In the genomic region with DNA sequence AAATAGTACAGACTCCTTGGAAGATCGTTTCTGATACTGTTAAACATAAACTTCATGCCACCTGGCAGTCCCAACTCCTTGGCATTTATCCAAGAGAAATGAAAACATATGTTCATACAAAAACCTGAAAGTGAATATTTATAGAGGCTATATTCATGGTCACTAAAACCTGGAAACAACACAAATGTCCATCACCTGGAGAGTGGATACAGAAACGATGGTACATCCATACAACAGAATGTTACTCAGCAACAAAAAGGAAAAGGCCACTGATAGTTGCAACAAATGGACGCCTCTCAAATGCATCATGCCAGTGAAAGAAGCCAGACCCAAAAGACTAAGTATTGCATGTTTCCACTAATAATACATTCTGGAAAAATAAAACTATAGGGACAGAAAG, we compare ENCODE assay signal across 17 cellular contexts. TPM values are rescaled to one million over a fixed set of nuclear protein-coding genes. Genes with fewer than 3 reads are reported as not detected.
DNase-seq lines count a peak whose midpoint lies in the region; ATAC-seq and TF ChIP-seq lines count a peak whose summit lies in the region.
"Had no signal": no experiment of that assay in that cellular context is flagged by ENCODE, and none has a peak within 500 bp of the region (broad histone marks: within the 10 kb centered on the region; RNA-seq: fewer than 3 reads in every experiment).

No MANE protein-coding gene starts in this region.

- H3K4me1 ChIP-seq in right atrium auricular region (peaks cover 0 to 36% of the 10 kb centered on the region in 2 donors), esophagus muscularis mucosa (peaks cover 0 to 11% (median 6%) of the 10 kb centered on the region in 4 donors)
- H3K4me1 ChIP-seq: BLaER1 had no signal

- H3K9me3 Mint-ChIP-seq in Calu3 (ENCODE audit: low read depth, unreplicated experiment): no peaks in the 10 kb centered on the region

- TF ChIP-seq POLR2A in esophagus muscularis mucosa (IDR thresholded peaks at IDR 0.05; ENCODE audit: low read depth): no peak

- TF ChIP-seq CTCF in right atrium auricular region (IDR thresholded peaks at IDR 0.05) (no peak), esophagus muscularis mucosa (IDR thresholded peaks at IDR 0.05) (no peak), Calu3 (IDR thresholded peaks at IDR 0.05; ENCODE audit: unreplicated experiment) (no peak)

- DNase-seq in NCI-H2171 treated with DMSO at 0.1 percent for 48 hours (lab: John Stamatoyannopoulos, UW) (peak; percentile 47), NCI-H2171 (lab: John Stamatoyannopoulos, UW) (no peak), right atrium auricular region (ENCODE audit: low spot score) (no peak), cardiac septum (ENCODE audit: low spot score) (no peak), esophagus muscularis mucosa (ENCODE audit: extremely low spot score) (peak; percentile 19), Calu3 (no peak)
- DNase-seq: 8988T; AML-193; Caco-2; CD8-positive, alpha-beta memory T cell; DMS79; H9 had no signal

- H3K4me3 ChIP-seq in right atrium auricular region: no peak overlapping the region
- no peak overlapping the region for H3K4me3 ChIP-seq in esophagus muscularis mucosa
- H3K4me3 ChIP-seq: BLaER1, GM12878, GM23338 had no signal

- ATAC-seq in GM19328 (IDR thresholded peaks at IDR 0.05; ENCODE audit: unreplicated experiment): no peak
- ATAC-seq: GM12878, GM23338, HepG2 had no signal

- no peaks in the 10 kb centered on the region for H3K36me3 Mint-ChIP-seq in Calu3 (ENCODE audit: insufficient read depth, unreplicated experiment)
- H3K36me3 Mint-ChIP-seq: CD8-positive, alpha-beta memory T cell had no signal

- intact Hi-C loops in cardiac septum (cut with DNase I) (no loop called here), esophagus muscularis mucosa (cut with DNase I) (loop anchor here (10.0 kb wide), 1 partner anchor 111 kb away; no protein-coding TSS in a partner anchor), Calu3 (cut with micrococcal nuclease; ENCODE audit: unreplicated experiment) (no loop called here)

- no TSS peak for BruUV-seq in Calu3 (replicated peaks; lab: Mats Ljungman, UMichigan)

- no peaks in the 10 kb centered on the region for H3K36me3 ChIP-seq in right atrium auricular region
- no peaks in the 10 kb centered on the region for H3K36me3 ChIP-seq in esophagus muscularis mucosa
- H3K36me3 ChIP-seq: BLaER1 had no signal

- H3K27me3 ChIP-seq in right atrium auricular region: no peaks in the 10 kb centered on the region
- H3K27me3 ChIP-seq in esophagus muscularis mucosa: no peaks in the 10 kb centered on the region
- H3K27me3 ChIP-seq: BLaER1 had no signal

- H3K27ac Mint-ChIP-seq in Calu3 (ENCODE audit: unreplicated experiment): no peak overlapping the region
- H3K27ac Mint-ChIP-seq: CD8-positive, alpha-beta memory T cell; GM23338; H9 had no signal

- H3K9me3 ChIP-seq in right atrium auricular region (no peaks in the 10 kb centered on the region), esophagus muscularis mucosa (no peaks in the 10 kb centered on the region)

- H3K27ac ChIP-seq in right atrium auricular region (peak overlapping the region; percentile 64 to 89), esophagus muscularis mucosa (replicated peaks in 1 of 4) (no peak overlapping the region)
- H3K27ac ChIP-seq: BLaER1 had no signal

- no peak overlapping the region for H3K4me3 Mint-ChIP-seq in Calu3 (ENCODE audit: low read depth, unreplicated experiment)
- H3K4me3 Mint-ChIP-seq: CD8-positive, alpha-beta memory T cell; GM23338; H9 had no signal

- H3K27me3 Mint-ChIP-seq in Calu3 (ENCODE audit: unreplicated experiment): no peaks in the 10 kb centered on the region
- H3K27me3 Mint-ChIP-seq: CD8-positive, alpha-beta memory T cell had no signal

- WGBS in esophagus muscularis mucosa: 87% methylated on average over 3 of the region's 3 CpGs

- CTCF ChIA-PET in Calu3 (lab: Charles Lee): no interaction called here

- no peak for TF ChIP-seq EP300 in esophagus muscularis mucosa (IDR thresholded peaks at IDR 0.05)

- H3K4me1 Mint-ChIP-seq in Calu3 (ENCODE audit: low read depth, unreplicated experiment): peaks cover 19% of the 10 kb centered on the region
- H3K4me1 Mint-ChIP-seq: CD8-positive, alpha-beta memory T cell had no signal

RNA-seq across cellular contexts. Expression of a gene that starts 34.0 kb away (rescaled TPM):
- total RNA-seq in right atrium auricular region (100 to 1,000 TPM; 530 to 741 TPM), cardiac septum (1,779 TPM), esophagus muscularis mucosa (1,000 to 10,000 TPM in 3 of 4 donors, 100 to 1,000 TPM in 1; 821 to 1,626 (median 1,353) TPM), Calu3 (2022) (37.2 and 52.8 TPM in 2 replicates)
- total RNA-seq: CD8-positive, alpha-beta memory T cell had no signal

Comparison
In these comparisons a context has a peak if more than half of its experiments do, and no peak if none do; other contexts are left out.
1. DNase-seq: peak in NCI-H2171 treated with DMSO at 0.1 percent for 48 hours (single experiment) and esophagus muscularis mucosa (single experiment); none in NCI-H2171 (single experiment), right atrium auricular region (single experiment), cardiac septum (single experiment) and Calu3 (single experiment).
2. H3K27ac ChIP-seq: peak in right atrium auricular region (2 of 2); none in esophagus muscularis mucosa (0 of 4).